In the genomic region with DNA sequence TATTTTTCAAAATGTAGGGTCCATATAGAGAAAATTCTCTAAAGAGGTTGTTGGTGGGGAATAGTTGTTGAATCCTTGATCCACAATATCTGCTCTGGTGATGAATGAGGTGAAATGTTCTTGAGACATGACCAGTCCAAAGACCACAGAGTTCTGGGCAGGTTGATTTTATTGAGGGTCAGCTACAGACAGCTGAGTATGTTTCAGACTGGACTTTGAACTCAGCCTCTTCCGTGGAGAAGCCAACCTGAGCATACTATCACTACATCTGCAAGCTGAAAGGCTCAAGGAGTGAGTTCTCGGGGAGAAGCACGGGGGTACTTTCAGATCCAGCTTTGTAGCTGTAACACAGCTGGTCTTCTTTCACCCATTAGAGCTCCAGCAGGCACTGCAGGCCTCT, we compare ENCODE assay signal across 8 cellular contexts.
"Had no signal": no experiment of that assay in that cellular context is flagged by ENCODE, and none has a peak within 500 bp of the region (broad histone marks: within the 10 kb centered on the region; RNA-seq: fewer than 3 reads in every experiment).

No MANE protein-coding gene starts in this region.

- H3K4me1 ChIP-seq: HAP-1 had no signal

- DNase-seq: H7, HFFc6, KBM-7 had no signal

- H3K27ac ChIP-seq: HL-60 had no signal

- H2AFZ ChIP-seq: GM23338 had no signal

- H3K4me2 ChIP-seq: GM23338 had no signal

- H3K36me3 ChIP-seq: HAP-1 had no signal

- H3K4me3 ChIP-seq: GM23338, HAP-1 had no signal

- ATAC-seq: GM23338, HCT116, HepG2 had no signal

- H3K9me3 ChIP-seq: HAP-1 had no signal
